16 cellular contexts compared by ENCODE assay signal in genomic region chr3:101857279-101857678, GRCh38. TPM values are rescaled to one million over a fixed set of nuclear protein-coding genes. Genes with fewer than 3 reads are reported as not detected.
DNase-seq lines count a peak whose midpoint lies in the region; ATAC-seq lines count a peak whose summit lies in the region.
"Had no signal": no experiment of that assay in that cellular context is flagged by ENCODE, and none has a peak within 500 bp of the region (broad histone marks: within the 10 kb centered on the region; RNA-seq: fewer than 3 reads in every experiment).

No MANE protein-coding gene starts in this region.

- H3K36me3 Mint-ChIP-seq in activated naive CD4-positive, alpha-beta T cell treated with anti-CD3 and anti-CD28 coated beads, Interleukin-2, amount 50 U/mL, for 24 hours: peaks cover 64% of the 10 kb centered on the region
- peaks cover 100% of the 10 kb centered on the region for H3K36me3 Mint-ChIP-seq in activated T-helper 17 cell treated with anti-CD3 and anti-CD28 coated beads, Interleukin-2, amount 50 U/mL, for 72 hours (ENCODE audit: low read depth)

- no peak for ATAC-seq in activated T-helper 17 cell treated with anti-CD3 and anti-CD28 coated beads, Interleukin-2, amount 50 U/mL, for 72 hours (replicated peaks)
- peak; percentile 36 for ATAC-seq in left lobe of liver
- ATAC-seq in GM21381 (IDR thresholded peaks at IDR 0.05; ENCODE audit: unreplicated experiment): no peak
- no peak for ATAC-seq in GM18519 (IDR thresholded peaks at IDR 0.05; ENCODE audit: low FRiP score, unreplicated experiment)
- ATAC-seq: HCT116, heart left ventricle, left ventricle myocardium superior had no signal

- peak overlapping the region; percentile 75 for H3K27ac Mint-ChIP-seq in activated naive CD4-positive, alpha-beta T cell treated with anti-CD3 and anti-CD28 coated beads, Interleukin-2, amount 50 U/mL, for 24 hours
- H3K27ac Mint-ChIP-seq in activated T-helper 17 cell treated with anti-CD3 and anti-CD28 coated beads, Interleukin-2, amount 50 U/mL, for 72 hours: peak overlapping the region; percentile 62

- peaks cover 12% of the 10 kb centered on the region for H3K4me1 ChIP-seq in stomach smooth muscle (ENCODE audit: control insufficient read depth, insufficient read depth, low read length)

- peaks cover 61 to 84% of the 10 kb centered on the region in 2 donors for H3K36me3 ChIP-seq in stomach smooth muscle (ENCODE audit: control insufficient read depth in 2 of 2, insufficient read depth in 2 of 2, low read length in 2 of 2)

- no peak for DNase-seq in activated naive CD4-positive, alpha-beta T cell treated with anti-CD3 and anti-CD28 coated beads, Interleukin-2, amount 50 U/mL, for 16 hours
- DNase-seq in left lobe of liver (ENCODE audit: low spot score): no peak
- DNase-seq in NCI-H1694 (lab: John Stamatoyannopoulos, UW): no peak
- DNase-seq: DMS79 treated with DMSO at 0.1 percent for 48 hours, heart left ventricle, left ventricle myocardium superior, NCI-H1092, NCI-H345, occipital lobe, T-helper 9 cell had no signal

- H3K4me3 Mint-ChIP-seq in activated naive CD4-positive, alpha-beta T cell treated with anti-CD3 and anti-CD28 coated beads, Interleukin-2, amount 50 U/mL, for 24 hours: peak overlapping the region; percentile 59
- peak overlapping the region; percentile 54 for H3K4me3 Mint-ChIP-seq in activated T-helper 17 cell treated with anti-CD3 and anti-CD28 coated beads, Interleukin-2, amount 50 U/mL, for 72 hours

- peak overlapping the region; percentile 6 to 44 for H3K4me3 ChIP-seq in stomach smooth muscle (ENCODE audit: low read length in 2 of 2)

- no peaks in the 10 kb centered on the region for H3K9me3 Mint-ChIP-seq in activated naive CD4-positive, alpha-beta T cell treated with anti-CD3 and anti-CD28 coated beads, Interleukin-2, amount 50 U/mL, for 24 hours
- H3K9me3 Mint-ChIP-seq in activated T-helper 17 cell treated with anti-CD3 and anti-CD28 coated beads, Interleukin-2, amount 50 U/mL, for 72 hours: peaks cover 1% of the 10 kb centered on the region

- peaks cover 90% of the 10 kb centered on the region for H3K4me1 Mint-ChIP-seq in activated naive CD4-positive, alpha-beta T cell treated with anti-CD3 and anti-CD28 coated beads, Interleukin-2, amount 50 U/mL, for 24 hours
- H3K4me1 Mint-ChIP-seq in activated T-helper 17 cell treated with anti-CD3 and anti-CD28 coated beads, Interleukin-2, amount 50 U/mL, for 72 hours: peaks cover 75% of the 10 kb centered on the region

- no peaks in the 10 kb centered on the region for H3K27me3 ChIP-seq in stomach smooth muscle (ENCODE audit: control insufficient read depth in 1 of 2, insufficient read depth in 2 of 2, low read length in 2 of 2)
- H3K27me3 ChIP-seq: heart left ventricle had no signal

- no peaks in the 10 kb centered on the region for H3K9me3 ChIP-seq in stomach smooth muscle (ENCODE audit: control insufficient read depth in 2 of 2, low read length in 2 of 2)
- H3K9me3 ChIP-seq: heart left ventricle had no signal

- no peak overlapping the region for H3K27ac ChIP-seq in stomach smooth muscle (ENCODE audit: low read length)

- H3K9ac ChIP-seq in stomach smooth muscle (ENCODE audit: low read length in 2 of 2): no peak overlapping the region

- no peaks in the 10 kb centered on the region for H3K27me3 Mint-ChIP-seq in activated naive CD4-positive, alpha-beta T cell treated with anti-CD3 and anti-CD28 coated beads, Interleukin-2, amount 50 U/mL, for 24 hours
- no peaks in the 10 kb centered on the region for H3K27me3 Mint-ChIP-seq in activated T-helper 17 cell treated with anti-CD3 and anti-CD28 coated beads, Interleukin-2, amount 50 U/mL, for 72 hours

RNA-seq across cellular contexts. Expression of gene NFKBIZ, which starts 8.0 kb away (rescaled TPM):
- total RNA-seq in activated T-helper 17 cell treated with anti-CD3 and anti-CD28 coated beads, Interleukin-2, amount 50 U/mL, for 72 hours: 100 to 1,000 TPM in 1 of 2 donors, 10 to 100 TPM in 1; 88.4 to 123 TPM
- total RNA-seq in left lobe of liver: 29.7 TPM
